In genomic region chr4:75845992-75846391, GRCh38 we compare ENCODE assay signal across 20 cellular contexts. TPM values are rescaled to one million over a fixed set of nuclear protein-coding genes. Genes with fewer than 3 reads are reported as not detected.
DNase-seq lines count a peak whose midpoint lies in the region; ATAC-seq and TF ChIP-seq lines count a peak whose summit lies in the region.
"Had no signal": no experiment of that assay in that cellular context is flagged by ENCODE, and none has a peak within 500 bp of the region (broad histone marks: within the 10 kb centered on the region; RNA-seq: fewer than 3 reads in every experiment).

No MANE protein-coding gene starts in this region.

- intact Hi-C loops in PC-3 (cut with micrococcal nuclease) (loop anchor here (2.0 kb wide), 1 partner anchor 23 kb away; no protein-coding TSS in a partner anchor), heart left ventricle (cut with DNase I) (loop anchor here in 1 of 10 donors (10.0 kb wide), 1 partner anchor 171 kb away; the partner anchor contains the start of gene G3BP2), esophagus squamous epithelium (cut with DNase I) (no loop called here)

- peaks cover 68% of the 10 kb centered on the region for H3K4me1 ChIP-seq in KMS-11 (ENCODE audit: low read depth, poor library complexity, severe bottlenecking)
- 0 out of 2 replicates have a peak, but pooled peaks cover 7% of the 10 kb centered on the region for H3K4me1 ChIP-seq in PC-3 (ENCODE audit: insufficient read depth, low read length)
- peaks cover 0 to 19% (median 9%) of the 10 kb centered on the region in 12 donors for H3K4me1 ChIP-seq in heart left ventricle
- peaks cover 0 to 16% (median 9%) of the 10 kb centered on the region in 3 donors for H3K4me1 ChIP-seq in esophagus squamous epithelium
- H3K4me1 ChIP-seq: BE2C had no signal

- CTCF ChIA-PET in AG04450 (lab: Charles Lee), result interaction anchor here (1.2 kb wide), 1 partner anchor 70 kb away, joined by 3 read pairs; no protein-coding TSS in a partner anchor
- CTCF ChIA-PET in PC-3 (lab: Charles Lee), result no interaction called here

- ATAC-seq in PC-3, result peak; percentile 56
- no peak for ATAC-seq in heart left ventricle

- no peaks in the 10 kb centered on the region for H4K20me1 ChIP-seq in KMS-11 (ENCODE audit: insufficient read depth)
- no peaks in the 10 kb centered on the region for H4K20me1 ChIP-seq in PC-3 (ENCODE audit: low read length)

- H3K9me2 ChIP-seq in PC-3 (replicated peaks; ENCODE audit: low read length), result no peaks in the 10 kb centered on the region

- DNase-seq in AG04450 (ENCODE audit: low read depth, low spot score) (no peak), PC-3 (peak; percentile 17), kidney glomerular epithelial cell (lab: John Stamatoyannopoulos, UW) (peak; percentile 57), heart left ventricle (no peak), ecto neural progenitor cell (ENCODE audit: low spot score) (no peak), medulla oblongata (ENCODE audit: extremely low spot score) (no peak), esophagus squamous epithelium (lab: John Stamatoyannopoulos, UW) (no peak)
- DNase-seq: BE2C; CD4-positive, alpha-beta memory T cell; DMS79 treated with DMSO at 0.1 percent for 48 hours; GF-D8; HFFc6; KG1; NCI-H1105 treated with DMSO at 0.1 percent for 48 hours; NCI-H1694 treated with DMSO at 0.1 percent for 48 hours; NCI-H526 treated with DMSO at 0.1 percent for 48 hours had no signal

- peak overlapping the region; percentile 19; the same call in 1 of the 2 replicates for H2AFZ ChIP-seq in KMS-11 (ENCODE audit: low read depth)
- H2AFZ ChIP-seq in PC-3 (ENCODE audit: low read length), result no peak overlapping the region

- no TSS peak for BruUV-seq in PC-3 (replicated peaks; lab: Mats Ljungman, UMichigan)

- H3K9me3 ChIP-seq in AG04450 (ENCODE audit: control insufficient read depth, insufficient read depth, low read length) (no peaks in the 10 kb centered on the region), PC-3 (ENCODE audit: low read length) (no peaks in the 10 kb centered on the region), heart left ventricle (no peaks in the 10 kb centered on the region), esophagus squamous epithelium (no peaks in the 10 kb centered on the region)
- H3K9me3 ChIP-seq: BE2C, SJSA1 had no signal

- H3K27ac ChIP-seq in AG04450 (ENCODE audit: low read depth, low read length), result peak overlapping the region; percentile 39
- no peak overlapping the region for H3K27ac ChIP-seq in KMS-11
- H3K27ac ChIP-seq in PC-3 (ENCODE audit: low read length), result no peak overlapping the region
- no peak overlapping the region for H3K27ac ChIP-seq in heart left ventricle
- H3K27ac ChIP-seq in esophagus squamous epithelium, result no peak overlapping the region
- H3K27ac ChIP-seq: SJSA1 had no signal

- H3K9ac ChIP-seq in KMS-11 (no peak overlapping the region), PC-3 (ENCODE audit: low read length) (no peak overlapping the region)

- POLR2A ChIA-PET in AG04450 (lab: Yijun Ruan, JAX), result no interaction called here
- POLR2A ChIA-PET in PC-3 (lab: Charles Lee; ENCODE audit: unreplicated experiment), result no interaction called here

- no peaks in the 10 kb centered on the region for H3F3A ChIP-seq in PC-3 (ENCODE audit: low read length, unreplicated experiment)

- TF ChIP-seq CTCF in AG04450 (IDR thresholded peaks at IDR 0.05; ENCODE audit: low read depth, low read length) (no peak), KMS-11 (conservative IDR thresholded peaks at IDR 0.05; ENCODE audit: low read depth, low read length) (no peak), PC-3 (conservative IDR thresholded peaks at IDR 0.05; ENCODE audit: low read depth, low read length) (no peak), heart left ventricle (IDR thresholded peaks at IDR 0.05) (no peak), esophagus squamous epithelium (IDR thresholded peaks at IDR 0.05) (no peak)

- H3K4me3 ChIP-seq in AG04450 (ENCODE audit: low read depth, low read length) (no peak overlapping the region), KMS-11 (IDR thresholded peaks at IDR 0.05; ENCODE audit: insufficient read depth, low read depth, low read length) (no peak overlapping the region), PC-3 (ENCODE audit: low read length) (no peak overlapping the region), heart left ventricle (no peak overlapping the region), esophagus squamous epithelium (no peak overlapping the region)
- H3K4me3 ChIP-seq: SJSA1 had no signal

- no peak for TF ChIP-seq POLR2A in heart left ventricle (IDR thresholded peaks at IDR 0.05)
- no peak for TF ChIP-seq POLR2A in esophagus squamous epithelium (IDR thresholded peaks at IDR 0.05)

- H3K79me2 ChIP-seq in KMS-11 (ENCODE audit: insufficient read depth, low read depth) (no peaks in the 10 kb centered on the region), PC-3 (ENCODE audit: low read length) (no peaks in the 10 kb centered on the region)

- 87 to 93% (median 92%) methylated on average over 2 of the region's 2 CpGs for WGBS in heart left ventricle, 4 donors
- WGBS in esophagus squamous epithelium, 2 donors, result 53 to 59% methylated on average over 2 of the region's 2 CpGs

- H3K4me2 ChIP-seq in KMS-11 (0 out of 2 replicates have a peak overlapping the region, but pooled peaks have one; percentile 1), PC-3 (ENCODE audit: low read length) (no peak overlapping the region)

- H3K36me3 ChIP-seq in KMS-11 (ENCODE audit: insufficient read depth) (no peaks in the 10 kb centered on the region), PC-3 (ENCODE audit: low read depth, low read length) (no peaks in the 10 kb centered on the region), heart left ventricle (no peaks in the 10 kb centered on the region), esophagus squamous epithelium (no peaks in the 10 kb centered on the region)
- H3K36me3 ChIP-seq: BE2C, SJSA1 had no signal

- H3K27me3 ChIP-seq in AG04450 (ENCODE audit: control insufficient read depth, insufficient read depth, low read length) (no peaks in the 10 kb centered on the region), KMS-11 (ENCODE audit: insufficient read depth, low read depth) (no peaks in the 10 kb centered on the region), PC-3 (ENCODE audit: low read length) (no peaks in the 10 kb centered on the region), heart left ventricle (no peaks in the 10 kb centered on the region), esophagus squamous epithelium (no peaks in the 10 kb centered on the region)
- H3K27me3 ChIP-seq: BE2C, SJSA1 had no signal

RNA-seq across cellular contexts. Expression of gene PPEF2, which starts 56.3 kb away (rescaled TPM):
- polyA plus RNA-seq in AG04450 (2011; rRNA removed) (not detected in 2 replicates), heart left ventricle (not detected)
- polyA minus RNA-seq in AG04450 (2011; rRNA and poly(A)+ RNA removed), result not detected in 2 replicates
- total RNA-seq in PC-3 (2014; rRNA removed) (0.04 TPM in 1 of 2 replicates, not detected in the other), heart left ventricle (not detected), esophagus squamous epithelium (under 1 TPM in 1 of 4 donors, not detected in 3; 0.04 TPM)
- total RNA-seq: H4, HFFc6, MCF 10A, SJSA1 had no signal
- polyA plus RNA-seq: CD4-positive, alpha-beta memory T cell had no signal

Comparison
In these comparisons a context has a peak if more than half of its experiments do, and no peak if none do; other contexts are left out.
1. DNase-seq: peak in PC-3 (single experiment) and kidney glomerular epithelial cell (single experiment); none in AG04450 (single experiment), heart left ventricle (0 of 5), ecto neural progenitor cell (single experiment), medulla oblongata (single experiment) and esophagus squamous epithelium (single experiment).